19 cellular contexts compared by ENCODE assay signal in genomic region chr9:17330097-17330496, GRCh38.
DNase-seq lines count a peak whose midpoint lies in the region; ATAC-seq and TF ChIP-seq lines count a peak whose summit lies in the region.
"Had no signal": no experiment of that assay in that cellular context is flagged by ENCODE, and none has a peak within 500 bp of the region (broad histone marks: within the 10 kb centered on the region; RNA-seq: fewer than 3 reads in every experiment).

No MANE protein-coding gene starts in this region.

- H3K27me3 Mint-ChIP-seq in immature natural killer cell (ENCODE audit: low read depth in 3 of 3): no peaks in the 10 kb centered on the region
- H3K27me3 Mint-ChIP-seq: B cell; CD4-positive, CD25-positive, alpha-beta regulatory T cell had no signal

- H3K36me3 Mint-ChIP-seq in immature natural killer cell: no peaks in the 10 kb centered on the region
- H3K36me3 Mint-ChIP-seq: CD4-positive, CD25-positive, alpha-beta regulatory T cell had no signal

- peaks cover 0 to 7% of the 10 kb centered on the region in 2 donors for H3K36me3 ChIP-seq in ascending aorta

- H3K4me1 ChIP-seq in ascending aorta: no peaks in the 10 kb centered on the region

- no peak for ATAC-seq in HG03520 (IDR thresholded peaks at IDR 0.05; ENCODE audit: unreplicated experiment)

- H3K4me3 Mint-ChIP-seq in immature natural killer cell: no peak overlapping the region
- H3K4me3 Mint-ChIP-seq: B cell; CD4-positive, CD25-positive, alpha-beta regulatory T cell had no signal

- no peak overlapping the region for H3K27ac ChIP-seq in ascending aorta
- H3K27ac ChIP-seq: KMS-11 had no signal

- H3K27ac Mint-ChIP-seq in immature natural killer cell: no peak overlapping the region
- H3K27ac Mint-ChIP-seq: B cell; CD4-positive, CD25-positive, alpha-beta regulatory T cell had no signal

- H3K4me1 Mint-ChIP-seq in immature natural killer cell: no peaks in the 10 kb centered on the region
- H3K4me1 Mint-ChIP-seq: B cell; CD4-positive, CD25-positive, alpha-beta regulatory T cell had no signal

- DNase-seq in NCI-H446 treated with DMSO at 0.1 percent for 48 hours (lab: John Stamatoyannopoulos, UW) (peak; percentile 61), NCI-H446 (lab: John Stamatoyannopoulos, UW) (no peak), NCI-H1694 (lab: John Stamatoyannopoulos, UW) (peak; percentile 7), epithelial cell of esophagus (ENCODE audit: low read depth) (peak; percentile 44), immature natural killer cell (no peak), NCI-H510A (lab: John Stamatoyannopoulos, UW) (no peak), ascending aorta (ENCODE audit: low spot score in 2 of 2) (no peak)
- DNase-seq: 8988T; CD4-positive, CD25-positive, alpha-beta regulatory T cell; COR-L47; GOT3; NCI-H1417 treated with DMSO at 0.1 percent for 48 hours; NCI-H2029; NCI-H774; SHP77 treated with DMSO at 0.1 percent for 48 hours; SK-N-SH had no signal

- TF ChIP-seq CTCF in epithelial cell of esophagus (IDR thresholded peaks at IDR 0.05; ENCODE audit: insufficient read depth, low read depth, low read length, missing control alignments): no peak
- TF ChIP-seq CTCF in ascending aorta (IDR thresholded peaks at IDR 0.05): no peak

- intact Hi-C loops in ascending aorta (cut with DNase I): no loop called here

- H3K9me3 ChIP-seq in ascending aorta: no peaks in the 10 kb centered on the region
- H3K9me3 ChIP-seq: SK-N-SH had no signal

- H3K4me3 ChIP-seq in epithelial cell of esophagus (ENCODE audit: low read length) (no peak overlapping the region), ascending aorta (no peak overlapping the region)

- H3K27me3 ChIP-seq in ascending aorta: no peaks in the 10 kb centered on the region

- H3K9me3 Mint-ChIP-seq in immature natural killer cell: peaks cover 0 to 4% (median 0%) of the 10 kb centered on the region in 6 donors

Comparison
In these comparisons a context has a peak if more than half of its experiments do, and no peak if none do; other contexts are left out.
1. DNase-seq: peak in NCI-H446 treated with DMSO at 0.1 percent for 48 hours (single experiment), NCI-H1694 (single experiment) and epithelial cell of esophagus (single experiment); none in NCI-H446 (0 of 2), immature natural killer cell (0 of 3), NCI-H510A (single experiment) and ascending aorta (0 of 2).